In genomic region chr7:36151921-36152755, GRCh38 we compare ENCODE assay signal across 8 cellular contexts. TPM values are rescaled to one million over a fixed set of nuclear protein-coding genes. Genes with fewer than 3 reads are reported as not detected.
DNase-seq lines count a peak whose midpoint lies in the region; ATAC-seq, FAIRE-seq and TF ChIP-seq lines count a peak whose summit lies in the region.

No MANE protein-coding gene starts in this region.

- WGBS in small intestine, 3 donors, result 10 to 29% (median 13%) methylated on average over 30 of the region's 30 CpGs

- H3K4me1 ChIP-seq in HAP-1 (peaks cover 12% of the 10 kb centered on the region), right atrium auricular region (peaks cover 0 to 43% of the 10 kb centered on the region in 2 donors), small intestine (ENCODE audit: control insufficient read depth in 2 of 2, insufficient read depth in 1 of 2, low read depth in 1 of 2, low read length in 1 of 2) (peaks cover 0 to 11% of the 10 kb centered on the region in 2 donors)

- no peaks in the 10 kb centered on the region for H3K9me3 ChIP-seq in HAP-1
- no peaks in the 10 kb centered on the region for H3K9me3 ChIP-seq in WERI-Rb-1 (ENCODE audit: severe bottlenecking)
- H3K9me3 ChIP-seq in right atrium auricular region, result peaks cover 0 to 6% of the 10 kb centered on the region in 2 donors
- peaks cover 2% of the 10 kb centered on the region for H3K9me3 ChIP-seq in small intestine (ENCODE audit: control insufficient read depth, low read depth)

- TF ChIP-seq CTCF in WERI-Rb-1 (IDR thresholded peaks at IDR 0.05; ENCODE audit: low read depth, low read length) (no peak), right atrium auricular region (IDR thresholded peaks at IDR 0.05) (no peak)

- H3K27me3 ChIP-seq in HAP-1 (ENCODE audit: low read depth) (no peaks in the 10 kb centered on the region), WERI-Rb-1 (ENCODE audit: insufficient read depth, low read depth, severe bottlenecking) (no peaks in the 10 kb centered on the region), right atrium auricular region (no peaks in the 10 kb centered on the region), small intestine (ENCODE audit: control insufficient read depth in 2 of 2, insufficient read depth in 2 of 2, low read length in 2 of 2) (no peaks in the 10 kb centered on the region)

- in situ Hi-C loops in HAP-1 (cut with MboI; ENCODE audit: low sequenced_read_pairs), result no loop called here

- ATAC-seq in HG03097 (IDR thresholded peaks at IDR 0.05; ENCODE audit: low FRiP score, unreplicated experiment) (no peak), GM18517 (IDR thresholded peaks at IDR 0.05; ENCODE audit: unreplicated experiment) (no peak)

- H3K36me3 ChIP-seq in HAP-1 (replicated peaks) (no peaks in the 10 kb centered on the region), WERI-Rb-1 (no peaks in the 10 kb centered on the region), right atrium auricular region (no peaks in the 10 kb centered on the region), small intestine (ENCODE audit: control insufficient read depth in 2 of 2, insufficient read depth in 2 of 2, low read length in 2 of 2) (no peaks in the 10 kb centered on the region)

- FAIRE-seq in small intestine (lab: Jason Lieb, UNC), result no peak

- DNase-seq in HAP-1 (ENCODE audit: low spot score in 2 of 2), result no peak
- DNase-seq in WERI-Rb-1, result no peak
- DNase-seq in right atrium auricular region (ENCODE audit: low spot score), result no peak
- DNase-seq in small intestine, result peak; percentile 78
- DNase-seq in EL, result no peak
- DNase-seq in COLO829 (ENCODE audit: low spot score), result no peak

- H3K27ac ChIP-seq in WERI-Rb-1, result no peak overlapping the region
- H3K27ac ChIP-seq in right atrium auricular region, result peak overlapping the region; percentile 79 to 81
- H3K27ac ChIP-seq in small intestine (ENCODE audit: low read depth in 1 of 2, low read length in 1 of 2), result peak overlapping the region; percentile 79 to 81

- H3K4me3 ChIP-seq in HAP-1 (peak overlapping the region; percentile 18), WERI-Rb-1 (ENCODE audit: low read depth, low read length) (peak overlapping the region; percentile 25), right atrium auricular region (peak overlapping the region; percentile 19 to 91), small intestine (ENCODE audit: low read depth in 1 of 2, low read length in 2 of 2) (peak overlapping the region in 1 of 2 donors; percentile 97)

RNA-seq across cellular contexts. Expression of gene EEPD1, which starts 0.9 kb away (rescaled TPM):
- total RNA-seq in right atrium auricular region, result 1 to 10 TPM; 4.0 to 6.8 TPM
- polyA plus RNA-seq in small intestine, result 100 to 1,000 TPM in 2 of 3 donors, 10 to 100 TPM in 1; 18.3 to 175 (median 154) TPM
